19 cellular contexts compared by ENCODE assay signal in genomic region chr16:3670711-3671110, GRCh38.
"Had no signal": no experiment of that assay in that cellular context is flagged by ENCODE, and none has a peak within 500 bp of the region (broad histone marks: within the 10 kb centered on the region; RNA-seq: fewer than 3 reads in every experiment).

No MANE protein-coding gene starts in this region.

- H3K4me3 ChIP-seq: cardiac muscle cell, SK-N-MC, tibial artery had no signal

- H3K9ac ChIP-seq: parathyroid adenoma had no signal

- ATAC-seq: activated CD4-positive, CD25-positive, alpha-beta regulatory T cell treated with anti-CD3 and anti-CD28 coated beads, Interleukin-2, amount 50 U/mL, for 24 hours; foreskin keratinocyte; left lobe of liver; naive thymus-derived CD4-positive, alpha-beta T cell; T-helper 17 cell had no signal

- H3K27me3 Mint-ChIP-seq: activated CD4-positive, alpha-beta T cell treated with anti-CD3 and anti-CD28 coated beads, Interleukin-2, amount 10 ng/mL, durations not matched to agents 24 days and 14 days; activated naive CD8-positive, alpha-beta T cell; naive thymus-derived CD4-positive, alpha-beta T cell; stimulated activated naive CD8-positive, alpha-beta T cell treated with anti-CD3 and anti-CD28 coated beads, Interleukin-15, amount 100 ng/mL, for 72 hours; T-helper 17 cell had no signal

- H3K4me3 Mint-ChIP-seq: activated CD4-positive, alpha-beta T cell treated with anti-CD3 and anti-CD28 coated beads, Interleukin-2, amount 10 ng/mL, durations not matched to agents 24 days and 14 days; activated naive CD8-positive, alpha-beta T cell; naive thymus-derived CD4-positive, alpha-beta T cell; stimulated activated naive CD8-positive, alpha-beta T cell treated with anti-CD3 and anti-CD28 coated beads, Interleukin-15, amount 100 ng/mL, for 72 hours; T-helper 17 cell had no signal

- H3K9me3 Mint-ChIP-seq: activated CD4-positive, alpha-beta T cell treated with anti-CD3 and anti-CD28 coated beads, Interleukin-2, amount 10 ng/mL, durations not matched to agents 24 days and 14 days; naive thymus-derived CD4-positive, alpha-beta T cell; stimulated activated naive CD8-positive, alpha-beta T cell treated with anti-CD3 and anti-CD28 coated beads, Interleukin-15, amount 100 ng/mL, for 72 hours had no signal

- H3K36me3 Mint-ChIP-seq: activated naive CD8-positive, alpha-beta T cell had no signal

- H3K27ac ChIP-seq: cardiac muscle cell, foreskin keratinocyte, parathyroid adenoma, SK-N-MC, tibial artery, VCaP had no signal

- H3K79me2 ChIP-seq: parathyroid adenoma had no signal

- H3K9me3 ChIP-seq: tibial artery had no signal

- H3K27ac Mint-ChIP-seq: activated CD4-positive, alpha-beta T cell treated with anti-CD3 and anti-CD28 coated beads, Interleukin-2, amount 10 ng/mL, durations not matched to agents 24 days and 14 days; activated naive CD8-positive, alpha-beta T cell; T-helper 17 cell had no signal

- H3K27me3 ChIP-seq: cardiac muscle cell, foreskin keratinocyte, tibial artery had no signal

- DNase-seq: activated CD4-positive, alpha-beta T cell treated with anti-CD3 and anti-CD28 coated beads, Interleukin-2, amount 10 ng/mL, durations not matched to agents 24 days and 14 days; activated effector memory CD4-positive, alpha-beta T cell treated with anti-CD3 and anti-CD28 coated beads, Interleukin-2, amount 50 U/mL, for 16 hours; activated T-cell treated with anti-CD3 and anti-CD28 coated beads for 4 hours; amniotic stem cell; foreskin keratinocyte; naive thymus-derived CD4-positive, alpha-beta T cell; nucleus accumbens; stimulated activated CD4-positive, alpha-beta T cell treated with anti-CD3 and anti-CD28 coated beads, Interleukin-1b, Interleukin-23, amount 100 ng/mL, for 48 hours; stimulated activated naive CD8-positive, alpha-beta T cell treated with anti-CD3 and anti-CD28 coated beads, Interleukin-15, amount 100 ng/mL, for 72 hours; SW 1271; T-helper 17 cell; tibial artery had no signal

- H3K4me1 ChIP-seq: foreskin keratinocyte, parathyroid adenoma, tibial artery had no signal

- H2AFZ ChIP-seq: parathyroid adenoma had no signal
